1 cellular context compared by ENCODE assay signal in genomic region chr19:7069904-7070226, GRCh38.
TF ChIP-seq lines count a peak whose summit lies in the region.

No MANE protein-coding gene starts in this region.

TF ChIP-seq in liver, 16 proteins besides CTCF, POLR2A, EP300 and RAD21 (continued from another document):
- TF ChIP-seq ZBTB33 (IDR thresholded peaks at IDR 0.05) (no peak), FOXA1 (IDR thresholded peaks at IDR 0.05) (no peak), JUND (IDR thresholded peaks at IDR 0.05) (no peak), GABPA (IDR thresholded peaks at IDR 0.05 in 1 of 2, conservative IDR thresholded peaks at IDR 0.05 in 1 of 2) (no peak), HNF4A (conservative IDR thresholded peaks at IDR 0.05) (no peak), TAF1 (conservative IDR thresholded peaks at IDR 0.05) (no peak), SP1 (IDR thresholded peaks at IDR 0.05) (no peak), EGR1 (IDR thresholded peaks at IDR 0.05; ENCODE audit: low read depth in 2 of 2) (no peak)
